In the genomic region with DNA sequence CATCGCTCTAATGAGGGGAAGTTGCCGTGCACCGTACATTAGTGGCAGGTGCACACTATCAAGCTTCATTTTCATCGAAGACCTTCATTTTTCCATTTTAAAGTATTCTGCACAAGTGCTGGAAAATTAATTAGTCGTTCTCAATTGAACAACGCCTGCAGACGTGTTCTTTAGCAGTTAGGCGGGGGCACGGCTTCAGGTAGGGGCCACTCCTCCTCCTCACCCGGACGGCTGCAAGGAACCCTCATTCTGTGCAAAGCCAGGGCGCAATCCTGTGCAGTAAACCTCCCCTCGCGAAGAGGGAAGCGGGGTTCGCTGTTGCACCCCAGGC, we compare ENCODE assay signal across 9 cellular contexts. TPM values are rescaled to one million over a fixed set of nuclear protein-coding genes. Genes with fewer than 3 reads are reported as not detected.
A peak's percentile ranks its signal among the peaks of the same experiment; 100 is the strongest.
DNase-seq lines count a peak whose midpoint lies in the region; ATAC-seq and TF ChIP-seq lines count a peak whose summit lies in the region.
"Had no signal": no experiment of that assay in that cellular context is flagged by ENCODE, and none has a peak within 500 bp of the region (broad histone marks: within the 10 kb centered on the region; RNA-seq: fewer than 3 reads in every experiment).

No MANE protein-coding gene starts in this region.

- TF ChIP-seq CTCF in DOHH2 (IDR thresholded peaks at IDR 0.05; ENCODE audit: low read depth, low read length, poor library complexity, severe bottlenecking) (no peak), Peyer's patch (IDR thresholded peaks at IDR 0.05) (no peak), fibroblast of mammary gland (conservative IDR thresholded peaks at IDR 0.05; ENCODE audit: control insufficient read depth, insufficient read depth, low read depth, low read length) (no peak), progenitor cell of endocrine pancreas (IDR thresholded peaks at IDR 0.05; ENCODE audit: unreplicated experiment) (no peak)

- H3K9me3 ChIP-seq in DOHH2 (ENCODE audit: control insufficient read depth, insufficient read depth, low read length), result no peaks in the 10 kb centered on the region
- no peaks in the 10 kb centered on the region for H3K9me3 ChIP-seq in Peyer's patch
- H3K9me3 ChIP-seq: SJCRH30 had no signal

- H3K27me3 ChIP-seq in DOHH2 (ENCODE audit: control insufficient read depth, low read length) (peaks cover 10% of the 10 kb centered on the region), Peyer's patch (peaks cover 0 to 5% of the 10 kb centered on the region in 2 donors)
- H3K27me3 ChIP-seq: SJCRH30 had no signal

- H3K36me3 ChIP-seq in DOHH2 (ENCODE audit: control insufficient read depth, low read length) (no peaks in the 10 kb centered on the region), Peyer's patch (no peaks in the 10 kb centered on the region)
- H3K36me3 ChIP-seq: SJCRH30 had no signal

- no peak overlapping the region for H3K4me3 ChIP-seq in DOHH2 (ENCODE audit: low read length)
- H3K4me3 ChIP-seq in Peyer's patch, result peak overlapping the region; percentile 36 to 75 (median 50)
- peak overlapping the region; percentile 18 for H3K4me3 ChIP-seq in fibroblast of mammary gland (ENCODE audit: control insufficient read depth, low read depth, low read length)
- H3K4me3 ChIP-seq: SJCRH30 had no signal

- H3K79me2 ChIP-seq in DOHH2 (ENCODE audit: control insufficient read depth, low read length), result no peaks in the 10 kb centered on the region

- no peak for DNase-seq in Peyer's patch
- no peak for DNase-seq in fibroblast of mammary gland (ENCODE audit: low read depth)
- no peak for DNase-seq in progenitor cell of endocrine pancreas (ENCODE audit: low spot score, unreplicated experiment)
- no peak for DNase-seq in Kasumi-1 (lab: John Stamatoyannopoulos, UW)
- DNase-seq in activated gamma-delta T cell (lab: John Stamatoyannopoulos, UW), result no peak
- no peak for DNase-seq in posterior vena cava (ENCODE audit: low spot score)
- DNase-seq: SJCRH30 had no signal

- H3K9me2 ChIP-seq in DOHH2 (replicated peaks; ENCODE audit: control insufficient read depth, low read length), result no peaks in the 10 kb centered on the region

- H3F3A ChIP-seq in DOHH2 (ENCODE audit: control insufficient read depth, insufficient read depth), result no peaks in the 10 kb centered on the region

- H3K27ac ChIP-seq in DOHH2 (ENCODE audit: low read depth, low read length) (no peak overlapping the region), Peyer's patch (no peak overlapping the region)
- H3K27ac ChIP-seq: SJCRH30 had no signal

- peak overlapping the region; percentile 69 for H3K4me3 Mint-ChIP-seq in progenitor cell of endocrine pancreas (ENCODE audit: low read depth)

- no peaks in the 10 kb centered on the region for H3K9me3 Mint-ChIP-seq in progenitor cell of endocrine pancreas (ENCODE audit: low read depth)

- H4K20me1 ChIP-seq in DOHH2 (ENCODE audit: control insufficient read depth, insufficient read depth, low read depth, low read length), result no peaks in the 10 kb centered on the region

- no peaks in the 10 kb centered on the region for H3K36me3 Mint-ChIP-seq in progenitor cell of endocrine pancreas (ENCODE audit: insufficient read depth)

- intact Hi-C loops in posterior vena cava (cut with DNase I), result loop anchor here (5.0 kb wide), 1 partner anchor 60 kb away; no protein-coding TSS in a partner anchor

- H3K4me2 ChIP-seq in DOHH2 (ENCODE audit: low read length), result peak overlapping the region; percentile 30; the same call in 1 of the 2 replicates

- H3K27me3 Mint-ChIP-seq in progenitor cell of endocrine pancreas, result peaks cover 52% of the 10 kb centered on the region

- peaks cover 3% of the 10 kb centered on the region for H3K4me1 Mint-ChIP-seq in progenitor cell of endocrine pancreas (ENCODE audit: low read depth)

- H3K4me1 ChIP-seq in DOHH2 (ENCODE audit: control insufficient read depth, low read length), result peaks cover 3% of the 10 kb centered on the region; the same call in 1 of the 2 replicates
- H3K4me1 ChIP-seq in Peyer's patch, result peaks cover 0 to 9% (median 5%) of the 10 kb centered on the region in 4 donors
- H3K4me1 ChIP-seq: SJCRH30 had no signal

- TF ChIP-seq POLR2A in Peyer's patch (IDR thresholded peaks at IDR 0.05) (no peak), GM18505 (IDR thresholded peaks at IDR 0.05; ENCODE audit: borderline replicate concordance, extremely low read depth, insufficient read depth, insufficient read length) (no peak)

- ATAC-seq in GM18505 (IDR thresholded peaks at IDR 0.05; ENCODE audit: unreplicated experiment), result no peak

- H3K27ac Mint-ChIP-seq in progenitor cell of endocrine pancreas, result no peak overlapping the region

RNA-seq across cellular contexts. Expression of a gene that starts 39.7 kb away (rescaled TPM):
- 100 to 1,000 TPM in 1 of 4 donors, 10 to 100 TPM in 3; 32.0 to 160 (median 32.9) TPM for total RNA-seq in Peyer's patch
- total RNA-seq in progenitor cell of endocrine pancreas, result 1.2 and 3.9 TPM in 2 replicates
- total RNA-seq in posterior vena cava, result 100 to 1,000 TPM; 117 to 183 TPM
